11 cellular contexts compared by ENCODE assay signal in genomic region chr2:42234056-42234455, GRCh38.
DNase-seq lines count a peak whose midpoint lies in the region; ATAC-seq lines count a peak whose summit lies in the region.
"Had no signal": no experiment of that assay in that cellular context is flagged by ENCODE, and none has a peak within 500 bp of the region (broad histone marks: within the 10 kb centered on the region; RNA-seq: fewer than 3 reads in every experiment).

No MANE protein-coding gene starts in this region.

- H2AFZ ChIP-seq in GM23248 = no peak overlapping the region; the same call in 1 of the 2 replicates

- intact Hi-C loops in sciatic nerve (cut with DNase I) = no loop called here

- H3K4me3 ChIP-seq in GM23248 = no peak overlapping the region
- H3K4me3 ChIP-seq in adipocyte (ENCODE audit: low read length) = no peak overlapping the region
- H3K4me3 ChIP-seq in iPS-20b (ENCODE audit: low read length) = no peak overlapping the region
- H3K4me3 ChIP-seq: right lobe of liver had no signal

- in situ Hi-C loops in GM23248 (cut with MboI) = no loop called here

- 0 out of 2 replicates have a peak, but pooled peaks cover 5% of the 10 kb centered on the region for H3F3A ChIP-seq in GM23248 (ENCODE audit: insufficient read depth)

- peaks cover 72% of the 10 kb centered on the region for H3K79me2 ChIP-seq in GM23248 (ENCODE audit: insufficient read depth)

- H4K20me1 ChIP-seq in GM23248 (ENCODE audit: insufficient read depth) = no peaks in the 10 kb centered on the region

- H3K27ac ChIP-seq in GM23248 = 0 out of 2 replicates have a peak overlapping the region, but pooled peaks have one; percentile 1
- H3K27ac ChIP-seq in iPS-20b (ENCODE audit: low read length) = peak overlapping the region; percentile 33
- H3K27ac ChIP-seq: right lobe of liver had no signal

- H3K27me3 ChIP-seq in GM23248 (replicated peaks; ENCODE audit: insufficient read depth) = no peaks in the 10 kb centered on the region
- H3K27me3 ChIP-seq in adipocyte (replicated peaks; ENCODE audit: control insufficient read depth, insufficient read depth, low read length) = no peaks in the 10 kb centered on the region
- H3K27me3 ChIP-seq in iPS-20b (ENCODE audit: insufficient read depth, low read length) = no peaks in the 10 kb centered on the region
- H3K27me3 ChIP-seq: right lobe of liver had no signal

- H3K4me1 ChIP-seq in GM23248 (ENCODE audit: insufficient read depth) = peaks cover 11% of the 10 kb centered on the region
- peaks cover 11% of the 10 kb centered on the region for H3K4me1 ChIP-seq in adipocyte (ENCODE audit: control insufficient read depth, insufficient read depth, low read length)
- peaks cover 3% of the 10 kb centered on the region; the same call in 1 of the 2 replicates for H3K4me1 ChIP-seq in iPS-20b (ENCODE audit: insufficient read depth, low read length)

- peak; percentile 7 for DNase-seq in GM23248
- peak; percentile 70 for DNase-seq in adipocyte (ENCODE audit: low read depth)
- DNase-seq in sciatic nerve (ENCODE audit: low spot score) = no peak
- DNase-seq in stimulated activated CD8-positive, alpha-beta memory T cell treated with anti-CD3 and anti-CD28 coated beads, Interleukin-4, amount 100 ng/mL, for 48 hours = no peak
- no peak for DNase-seq in cerebellum (ENCODE audit: low spot score)
- DNase-seq in left lobe of liver (ENCODE audit: low spot score) = no peak
- DNase-seq in NCI-H187 treated with DMSO at 0.1 percent for 48 hours (lab: John Stamatoyannopoulos, UW) = no peak
- DNase-seq: NCI-H1105 treated with DMSO at 0.1 percent for 48 hours, NCI-H524 treated with DMSO at 0.1 percent for 48 hours, right lobe of liver had no signal

- H3K36me3 ChIP-seq in GM23248 (ENCODE audit: low read depth) = no peaks in the 10 kb centered on the region
- no peaks in the 10 kb centered on the region for H3K36me3 ChIP-seq in adipocyte (ENCODE audit: control insufficient read depth, insufficient read depth, low read length, severe bottlenecking)
- no peaks in the 10 kb centered on the region for H3K36me3 ChIP-seq in iPS-20b (ENCODE audit: insufficient read depth, low read depth, low read length)
- H3K36me3 ChIP-seq: right lobe of liver had no signal

- H3K9me3 ChIP-seq in GM23248 (ENCODE audit: low read depth) = no peaks in the 10 kb centered on the region
- H3K9me3 ChIP-seq in adipocyte (ENCODE audit: control insufficient read depth, low read length) = no peaks in the 10 kb centered on the region
- H3K9me3 ChIP-seq in iPS-20b (ENCODE audit: insufficient read depth, low read depth, low read length) = no peaks in the 10 kb centered on the region
- H3K9me3 ChIP-seq: right lobe of liver had no signal

- ATAC-seq in sciatic nerve (peak; percentile 35), left lobe of liver (no peak)

- H3K4me2 ChIP-seq in GM23248 (ENCODE audit: unreplicated experiment) = peak overlapping the region; percentile 54

- 80 to 85% methylated on average over 5 of the region's 5 CpGs for WGBS in GM23248 (ENCODE audit: low coverage in 1 of 2, low lambda C conversion rate in 2 of 2, missing lambda C conversion rate in 2 of 2), 2 experiments

- H3K9ac ChIP-seq in GM23248 (peak overlapping the region; percentile 8), adipocyte (ENCODE audit: low read length) (peak overlapping the region; percentile 1), iPS-20b (ENCODE audit: low read depth, low read length) (peak overlapping the region; percentile 47; the same call in 1 of the 2 replicates)

- H3K9me2 ChIP-seq in GM23248 (ENCODE audit: insufficient read depth) = no peaks in the 10 kb centered on the region

Comparison
In these comparisons a context has a peak if more than half of its experiments do, and no peak if none do; other contexts are left out.
1. DNase-seq: peak in GM23248 (single experiment) and adipocyte (single experiment); none in sciatic nerve (single experiment), stimulated activated CD8-positive, alpha-beta memory T cell treated with anti-CD3 and anti-CD28 coated beads, Interleukin-4, amount 100 ng/mL, for 48 hours (single experiment), cerebellum (single experiment), left lobe of liver (single experiment) and NCI-H187 treated with DMSO at 0.1 percent for 48 hours (single experiment).
2. Peak in every context shown above with its lines, with median percentiles within 50 percentile points of each other: H3K9ac ChIP-seq.